ENCODE assay signal across 17 cellular contexts in genomic region chr17:32610027-32610650, GRCh38.
"Had no signal": no experiment of that assay in that cellular context is flagged by ENCODE, and none has a peak within 500 bp of the region (broad histone marks: within the 10 kb centered on the region; RNA-seq: fewer than 3 reads in every experiment).

No MANE protein-coding gene starts in this region.

- DNase-seq: activated CD4-positive, alpha-beta memory T cell treated with anti-CD3 and anti-CD28 coated beads, Interleukin-2, amount 10 ng/mL, durations not matched to agents 7 days and 5 days; activated CD4-positive, alpha-beta T cell treated with anti-CD3 and anti-CD28 coated beads for 48 hours; activated CD4-positive, CD25-positive, alpha-beta regulatory T cell; activated CD8-positive, alpha-beta memory T cell treated with anti-CD3 and anti-CD28 coated beads, Interleukin-2, amount 10 ng/mL, durations not matched to agents 7 days and 5 days; activated naive CD4-positive, alpha-beta T cell; activated naive CD8-positive, alpha-beta T cell treated with anti-CD3 and anti-CD28 coated beads for 36 hours; amniotic stem cell; dermis blood vessel endothelial cell; effector memory CD8-positive, alpha-beta T cell; foreskin fibroblast; hippocampal formation; right cardiac atrium; stimulated activated CD4-positive, alpha-beta T cell treated with anti-CD3 and anti-CD28 coated beads, Interleukin-2, amount 100 ng/mL, for 24 hours; stimulated activated naive CD8-positive, alpha-beta T cell treated with anti-CD3 and anti-CD28 coated beads, Interleukin-15, Interleukin-2, amounts not matched to agents 100 U/mL and 50 U/mL, for 24 hours; tibial artery had no signal

- H3K4me3 ChIP-seq: cardiac muscle cell, lung, tibial artery had no signal

- H3K27me3 ChIP-seq: cardiac muscle cell, tibial artery had no signal

- H3K36me3 ChIP-seq: cardiac muscle cell had no signal

- H3K27ac ChIP-seq: cardiac muscle cell, tibial artery had no signal

- H3K4me1 ChIP-seq: tibial artery had no signal

- H3K9me3 ChIP-seq: tibial artery had no signal
